18 cellular contexts compared by ENCODE assay signal in the genomic region with DNA sequence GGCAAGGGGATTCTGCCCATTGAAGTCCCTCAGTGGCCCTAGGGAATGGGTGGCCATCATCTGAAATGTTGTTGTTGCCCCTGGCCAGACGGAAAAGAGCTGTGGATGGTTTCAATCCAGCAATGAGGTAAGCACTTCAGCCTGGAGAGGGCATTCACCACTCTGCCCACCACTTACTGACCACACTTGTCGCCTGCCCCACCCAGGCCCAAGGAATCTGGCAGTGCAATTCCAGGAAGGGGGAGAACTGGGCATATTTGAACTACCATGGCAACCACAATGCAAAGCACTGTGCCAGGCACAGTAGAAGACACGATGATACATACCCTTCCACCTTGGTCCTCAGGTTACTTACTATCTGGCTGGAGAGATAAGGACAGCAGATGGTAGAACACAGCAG.
A peak's percentile ranks its signal among the peaks of the same experiment; 100 is the strongest.
DNase-seq lines count a peak whose midpoint lies in the region; ATAC-seq and TF ChIP-seq lines count a peak whose summit lies in the region.
"Had no signal": no experiment of that assay in that cellular context is flagged by ENCODE, and none has a peak within 500 bp of the region (broad histone marks: within the 10 kb centered on the region; RNA-seq: fewer than 3 reads in every experiment).

No MANE protein-coding gene starts in this region.

- 83% methylated on average over 3 of the region's 3 CpGs; no CpG with 5 or more reads in 1 of the 2 experiments for WGBS in endodermal cell (ENCODE audit: insufficient coverage in 1 of 2, insufficient read length in 1 of 2), 2 experiments

- no peaks in the 10 kb centered on the region for H3K4me1 ChIP-seq in left lung
- no peaks in the 10 kb centered on the region for H3K4me1 ChIP-seq in lower lobe of right lung
- peaks cover 3% of the 10 kb centered on the region for H3K4me1 ChIP-seq in upper lobe of right lung
- no peaks in the 10 kb centered on the region for H3K4me1 ChIP-seq in endodermal cell (ENCODE audit: control insufficient read depth, insufficient read depth, low read length)
- H3K4me1 ChIP-seq: Caco-2 had no signal

- peak in 1 of 2 donors; percentile 67 for DNase-seq in left lung
- peak; percentile 64 for DNase-seq in lower lobe of right lung
- DNase-seq in myocyte (ENCODE audit: low read depth), result peak; percentile 24
- peak; percentile 70 for DNase-seq in upper lobe of right lung
- no peak for DNase-seq in activated naive CD4-positive, alpha-beta T cell treated with anti-CD3 and anti-CD28 coated beads, Interleukin-2, amount 10 ng/mL, durations not matched to agents 7 days and 5 days
- DNase-seq in GOT3 (lab: John Stamatoyannopoulos, UW), result no peak
- DNase-seq in endodermal cell, result no peak
- DNase-seq: Caco-2; CD4-positive, CD25-positive, alpha-beta regulatory T cell; CD8-positive, alpha-beta T cell; DMS153; DND-41; GM23248; H9 had no signal

- H3K4me3 ChIP-seq in left lung, result no peak overlapping the region
- no peak overlapping the region for H3K4me3 ChIP-seq in lower lobe of right lung
- H3K4me3 ChIP-seq in upper lobe of right lung, result no peak overlapping the region
- H3K4me3 ChIP-seq in endodermal cell (ENCODE audit: low read length), result no peak overlapping the region
- H3K4me3 ChIP-seq: BLaER1, GM23248 had no signal

- CTCF ChIA-PET in activated naive CD4-positive, alpha-beta T cell treated with anti-CD3 and anti-CD28 coated beads, Interleukin-2, amount 10 ng/mL, durations not matched to agents 7 days and 5 days (lab: Charles Lee), result no interaction called here

- H3K27ac Mint-ChIP-seq in activated naive CD4-positive, alpha-beta T cell treated with anti-CD3 and anti-CD28 coated beads, Interleukin-2, amount 10 ng/mL, durations not matched to agents 7 days and 5 days, result no peak overlapping the region
- H3K27ac Mint-ChIP-seq in endodermal cell, result no peak overlapping the region
- H3K27ac Mint-ChIP-seq: B cell; CD4-positive, CD25-positive, alpha-beta regulatory T cell; CD8-positive, alpha-beta T cell; H9 had no signal

- H3K27ac ChIP-seq in left lung (no peak overlapping the region), lower lobe of right lung (peak overlapping the region; percentile 8), upper lobe of right lung (no peak overlapping the region), endodermal cell (ENCODE audit: low read depth, low read length) (no peak overlapping the region)
- H3K27ac ChIP-seq: BLaER1, C4-2B, GM23248 had no signal

- peak; percentile 94 for ATAC-seq in left lung
- ATAC-seq in lower lobe of right lung, result peak; percentile 87 to 93
- peak; percentile 90 for ATAC-seq in upper lobe of right lung
- ATAC-seq: CD8-positive, alpha-beta T cell; HCT116 had no signal

- no peak overlapping the region for H3K9ac ChIP-seq in endodermal cell (ENCODE audit: extremely low read depth, low read length, poor library complexity, severe bottlenecking)
- H3K9ac ChIP-seq: BLaER1, GM23248 had no signal

- no peaks in the 10 kb centered on the region for H3K4me1 Mint-ChIP-seq in activated naive CD4-positive, alpha-beta T cell treated with anti-CD3 and anti-CD28 coated beads, Interleukin-2, amount 10 ng/mL, durations not matched to agents 7 days and 5 days
- H3K4me1 Mint-ChIP-seq in endodermal cell, result peaks cover 1% of the 10 kb centered on the region
- H3K4me1 Mint-ChIP-seq: B cell; CD4-positive, CD25-positive, alpha-beta regulatory T cell had no signal

- H3K36me3 Mint-ChIP-seq in activated naive CD4-positive, alpha-beta T cell treated with anti-CD3 and anti-CD28 coated beads, Interleukin-2, amount 10 ng/mL, durations not matched to agents 7 days and 5 days, result no peaks in the 10 kb centered on the region
- H3K36me3 Mint-ChIP-seq in endodermal cell (ENCODE audit: low read depth), result no peaks in the 10 kb centered on the region
- H3K36me3 Mint-ChIP-seq: CD4-positive, CD25-positive, alpha-beta regulatory T cell; CD8-positive, alpha-beta T cell had no signal

- intact Hi-C loops in left lung (cut with DNase I) (no loop called here), lower lobe of right lung (cut with DNase I) (no loop called here), upper lobe of right lung (cut with DNase I) (no loop called here)

- H3K27me3 ChIP-seq in left lung, result no peaks in the 10 kb centered on the region
- H3K27me3 ChIP-seq in lower lobe of right lung (ENCODE audit: low read depth), result no peaks in the 10 kb centered on the region
- H3K27me3 ChIP-seq in upper lobe of right lung, result no peaks in the 10 kb centered on the region
- H3K27me3 ChIP-seq in endodermal cell (ENCODE audit: control insufficient read depth, insufficient read depth, low read length, poor library complexity, severe bottlenecking), result no peaks in the 10 kb centered on the region
- H3K27me3 ChIP-seq: BLaER1 had no signal

- H3K9me3 ChIP-seq in left lung (no peaks in the 10 kb centered on the region), lower lobe of right lung (no peaks in the 10 kb centered on the region), upper lobe of right lung (no peaks in the 10 kb centered on the region), endodermal cell (ENCODE audit: control insufficient read depth, low read length) (no peaks in the 10 kb centered on the region)
- H3K9me3 ChIP-seq: BLaER1, Caco-2 had no signal

- H3K4me3 Mint-ChIP-seq in activated naive CD4-positive, alpha-beta T cell treated with anti-CD3 and anti-CD28 coated beads, Interleukin-2, amount 10 ng/mL, durations not matched to agents 7 days and 5 days, result no peak overlapping the region
- H3K4me3 Mint-ChIP-seq in endodermal cell, result no peak overlapping the region
- H3K4me3 Mint-ChIP-seq: B cell; CD4-positive, CD25-positive, alpha-beta regulatory T cell; CD8-positive, alpha-beta T cell; H9 had no signal

- H3K36me3 ChIP-seq in left lung, result no peaks in the 10 kb centered on the region
- no peaks in the 10 kb centered on the region for H3K36me3 ChIP-seq in lower lobe of right lung
- H3K36me3 ChIP-seq in upper lobe of right lung, result no peaks in the 10 kb centered on the region
- H3K36me3 ChIP-seq in endodermal cell (ENCODE audit: control insufficient read depth, insufficient read depth, low read length), result no peaks in the 10 kb centered on the region
- H3K36me3 ChIP-seq: BLaER1 had no signal

- peaks cover 4% of the 10 kb centered on the region for H3K27me3 Mint-ChIP-seq in activated naive CD4-positive, alpha-beta T cell treated with anti-CD3 and anti-CD28 coated beads, Interleukin-2, amount 10 ng/mL, durations not matched to agents 7 days and 5 days
- H3K27me3 Mint-ChIP-seq in endodermal cell (ENCODE audit: insufficient read depth), result no peaks in the 10 kb centered on the region
- H3K27me3 Mint-ChIP-seq: CD4-positive, CD25-positive, alpha-beta regulatory T cell had no signal

- no peak for TF ChIP-seq CTCF in left lung (IDR thresholded peaks at IDR 0.05)
- no peak for TF ChIP-seq CTCF in lower lobe of right lung (IDR thresholded peaks at IDR 0.05)
- no peak for TF ChIP-seq CTCF in upper lobe of right lung (IDR thresholded peaks at IDR 0.05)
- no peak for TF ChIP-seq CTCF in endodermal cell (conservative IDR thresholded peaks at IDR 0.05)

- no peaks in the 10 kb centered on the region for H3K9me3 Mint-ChIP-seq in activated naive CD4-positive, alpha-beta T cell treated with anti-CD3 and anti-CD28 coated beads, Interleukin-2, amount 10 ng/mL, durations not matched to agents 7 days and 5 days
- peaks cover 5% of the 10 kb centered on the region for H3K9me3 Mint-ChIP-seq in endodermal cell

Comparison
In these comparisons a context has a peak if more than half of its experiments do, and no peak if none do; other contexts are left out.
1. DNase-seq: peak in lower lobe of right lung (single experiment), myocyte (single experiment) and upper lobe of right lung (single experiment); none in activated naive CD4-positive, alpha-beta T cell treated with anti-CD3 and anti-CD28 coated beads, Interleukin-2, amount 10 ng/mL, durations not matched to agents 7 days and 5 days (single experiment), GOT3 (single experiment) and endodermal cell (single experiment).
2. Peak in every context shown above with its lines, with median percentiles within 50 percentile points of each other: ATAC-seq.